Comparison of ENCODE assay signal across 1 cellular context in genomic region chr4:42654606-42655005, GRCh38.
TF ChIP-seq lines count a peak whose summit lies in the region.

No MANE protein-coding gene starts in this region.

TF ChIP-seq in GM23338, 12 proteins besides CTCF, POLR2A, EP300 and RAD21:
- TF ChIP-seq ZNF462 (CRISPR knock-in tag; IDR thresholded peaks at IDR 0.05): no peak
- no peak for TF ChIP-seq POLR2AphosphoS5 (IDR thresholded peaks at IDR 0.05; ENCODE audit: low read depth)
- TF ChIP-seq NANOG (IDR thresholded peaks at IDR 0.05; ENCODE audit: borderline replicate concordance): no peak
- TF ChIP-seq CREB1 (CRISPR knock-in tag; IDR thresholded peaks at IDR 0.05; ENCODE audit: low read depth): no peak
- no peak for TF ChIP-seq ETS1 (IDR thresholded peaks at IDR 0.05)
- no peak for TF ChIP-seq EZH2 (IDR thresholded peaks at IDR 0.05; ENCODE audit: low read depth, unreplicated experiment)
- no peak for TF ChIP-seq REST (IDR thresholded peaks at IDR 0.05; ENCODE audit: unreplicated experiment)
- no peak for TF ChIP-seq EZH2phosphoT487 (IDR thresholded peaks at IDR 0.05; ENCODE audit: unreplicated experiment)
- TF ChIP-seq STAT1 (IDR thresholded peaks at IDR 0.05; ENCODE audit: unreplicated experiment): no peak
- no peak for TF ChIP-seq ZNF114 (CRISPR knock-in tag; IDR thresholded peaks at IDR 0.05)
- no peak for TF ChIP-seq ZNF331 (CRISPR knock-in tag; IDR thresholded peaks at IDR 0.05; ENCODE audit: low read depth)
- TF ChIP-seq JUNB (IDR thresholded peaks at IDR 0.05; ENCODE audit: unreplicated experiment): no peak
